Comparison of ENCODE assay signal across 20 cellular contexts in the genomic region with DNA sequence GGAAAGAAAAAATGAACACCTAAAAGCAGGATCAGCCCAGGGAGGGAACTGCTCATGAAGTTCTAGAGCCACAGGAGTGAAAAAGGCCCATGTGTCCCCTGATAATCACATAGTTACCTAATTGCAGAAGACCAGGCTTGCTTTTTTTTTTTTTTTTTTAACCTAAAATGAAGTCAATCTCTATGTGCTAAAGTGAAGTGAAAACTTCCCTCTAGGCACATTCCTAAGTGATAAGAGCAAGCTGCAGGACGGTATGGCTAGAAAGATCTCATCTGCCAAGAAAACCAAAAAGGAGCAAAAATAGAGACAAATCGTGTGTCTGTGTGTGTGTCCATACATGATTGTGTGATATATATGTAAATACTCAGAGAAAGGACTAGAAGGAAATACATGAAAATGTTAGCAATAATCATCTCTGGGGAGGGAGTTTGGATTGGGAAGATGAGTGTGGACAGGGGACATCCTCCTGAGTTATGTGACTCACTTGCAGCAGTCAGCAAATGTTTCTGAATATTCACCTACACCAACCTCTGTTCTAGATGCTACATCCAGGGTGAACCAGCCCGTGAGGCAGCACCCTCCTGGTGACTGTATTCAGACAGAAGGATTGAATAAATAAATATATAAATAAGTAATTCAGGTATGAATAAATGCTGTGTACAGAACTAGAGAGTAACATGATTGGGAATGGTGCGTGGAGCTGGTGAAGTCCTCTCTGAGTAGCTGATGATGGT.
DNase-seq lines count a peak whose midpoint lies in the region; ATAC-seq and TF ChIP-seq lines count a peak whose summit lies in the region.
"Had no signal": no experiment of that assay in that cellular context is flagged by ENCODE, and none has a peak within 500 bp of the region (broad histone marks: within the 10 kb centered on the region; RNA-seq: fewer than 3 reads in every experiment).

No MANE protein-coding gene starts in this region.

- H3K9me3 Mint-ChIP-seq in progenitor cell of endocrine pancreas (ENCODE audit: low read depth): no peaks in the 10 kb centered on the region

- no peak overlapping the region for H3K18ac ChIP-seq in mesendoderm (ENCODE audit: low read length)

- peak overlapping the region; percentile 67 for H3K56ac ChIP-seq in mesendoderm (ENCODE audit: low read length)

- no peaks in the 10 kb centered on the region for H3K36me3 ChIP-seq in mesendoderm (ENCODE audit: control insufficient read depth, insufficient read depth, low read length)
- H3K36me3 ChIP-seq: BLaER1 treated with 17β-estradiol and CSF1 and Interleukin-3, amounts not matched to agents 10 nM and 100 nM had no signal

- H3K27me3 ChIP-seq in dorsolateral prefrontal cortex (no peaks in the 10 kb centered on the region), foreskin keratinocyte (no peaks in the 10 kb centered on the region), mesendoderm (ENCODE audit: insufficient read depth, low read length, poor library complexity) (no peaks in the 10 kb centered on the region)
- H3K27me3 ChIP-seq: BLaER1 treated with 17β-estradiol and CSF1 and Interleukin-3, amounts not matched to agents 10 nM and 100 nM had no signal

- H3K27ac Mint-ChIP-seq in progenitor cell of endocrine pancreas: no peak overlapping the region
- H3K27ac Mint-ChIP-seq: B cell; CD4-positive, alpha-beta T cell; CD8-positive, alpha-beta T cell had no signal

- H3K4me1 ChIP-seq in foreskin keratinocyte: no peaks in the 10 kb centered on the region
- no peaks in the 10 kb centered on the region for H3K4me1 ChIP-seq in mesendoderm (ENCODE audit: control insufficient read depth, low read depth, low read length)
- H3K4me1 ChIP-seq: A549; BLaER1 treated with 17β-estradiol and CSF1 and Interleukin-3, amounts not matched to agents 10 nM and 100 nM; Caco-2 had no signal

- H2BK120ac ChIP-seq in mesendoderm (ENCODE audit: low read depth, low read length): no peak overlapping the region

- no peak overlapping the region for H2BK15ac ChIP-seq in mesendoderm (replicated peaks; ENCODE audit: low read depth)

- H3K27me3 Mint-ChIP-seq in progenitor cell of endocrine pancreas: peaks cover 14% of the 10 kb centered on the region
- H3K27me3 Mint-ChIP-seq: B cell; CD4-positive, alpha-beta T cell had no signal

- H3K4me2 ChIP-seq in mesendoderm (ENCODE audit: low read length): no peak overlapping the region
- H3K4me2 ChIP-seq: A549; BLaER1 treated with 17β-estradiol and CSF1 and Interleukin-3, amounts not matched to agents 10 nM and 100 nM had no signal

- WGBS in mesendoderm (ENCODE audit: extremely low coverage, insufficient coverage, low lambda C conversion rate): no CpG with 5 or more reads among the region's 4 CpGs

- intact Hi-C loops in dorsolateral prefrontal cortex (cut with DNase I): no loop called here

- no peak overlapping the region for H3K4me3 Mint-ChIP-seq in progenitor cell of endocrine pancreas (ENCODE audit: low read depth)
- H3K4me3 Mint-ChIP-seq: B cell; CD4-positive, alpha-beta T cell; CD8-positive, alpha-beta T cell had no signal

- peak; percentile 66 for ATAC-seq in foreskin keratinocyte
- no peak for ATAC-seq in GM18873 (IDR thresholded peaks at IDR 0.05; ENCODE audit: low FRiP score, unreplicated experiment)
- no peak for ATAC-seq in GM19455 (IDR thresholded peaks at IDR 0.05; ENCODE audit: unreplicated experiment)
- ATAC-seq: A549; CD8-positive, alpha-beta T cell had no signal

- H3K23ac ChIP-seq in mesendoderm (ENCODE audit: low read length): no peak overlapping the region

- no peak overlapping the region for H3K4ac ChIP-seq in mesendoderm (ENCODE audit: low read depth, low read length)

- H3K4me1 Mint-ChIP-seq in progenitor cell of endocrine pancreas (ENCODE audit: low read depth): no peaks in the 10 kb centered on the region
- H3K4me1 Mint-ChIP-seq: B cell had no signal

- H2AK5ac ChIP-seq in mesendoderm (ENCODE audit: low read length): no peak overlapping the region

- H3K27ac ChIP-seq in dorsolateral prefrontal cortex (peak overlapping the region in 42 of 59 donors; percentile 1 to 87 (median 70)), foreskin keratinocyte (no peak overlapping the region), mesendoderm (ENCODE audit: low read depth, low read length) (no peak overlapping the region)
- H3K27ac ChIP-seq: 22Rv1; A549; BLaER1 treated with 17β-estradiol and CSF1 and Interleukin-3, amounts not matched to agents 10 nM and 100 nM; C4-2B had no signal

- H3K36me3 Mint-ChIP-seq in progenitor cell of endocrine pancreas (ENCODE audit: insufficient read depth): no peaks in the 10 kb centered on the region
- H3K36me3 Mint-ChIP-seq: CD8-positive, alpha-beta T cell had no signal

- no peak overlapping the region for H4K8ac ChIP-seq in mesendoderm (ENCODE audit: low read depth, low read length)

- no peaks in the 10 kb centered on the region for H3K79me1 ChIP-seq in mesendoderm (ENCODE audit: low read length)

- no peak for TF ChIP-seq CTCF in dorsolateral prefrontal cortex (IDR thresholded peaks at IDR 0.05 in 54 of 56, conservative IDR thresholded peaks at IDR 0.05 in 2 of 56; ENCODE audit: low read depth in 1 of 56, partially characterized antibody in 56 of 56)
- TF ChIP-seq CTCF in foreskin keratinocyte (conservative IDR thresholded peaks at IDR 0.05): no peak
- no peak for TF ChIP-seq CTCF in progenitor cell of endocrine pancreas (IDR thresholded peaks at IDR 0.05; ENCODE audit: unreplicated experiment)

- DNase-seq in M059J (ENCODE audit: low read depth) (peak; percentile 13), dorsolateral prefrontal cortex (no peak), foreskin keratinocyte (peak in 1 of 2 donors; percentile 4), mesendoderm (peak; percentile 51), progenitor cell of endocrine pancreas (ENCODE audit: low spot score, unreplicated experiment) (no peak)
- DNase-seq in effector CD8-positive, alpha-beta T cell (lab: John Stamatoyannopoulos, UW): no peak
- DNase-seq: AML-193; Caco-2; Calu3; CD4-positive, alpha-beta T cell; CD8-positive, alpha-beta T cell; DMS79 treated with DMSO at 0.1 percent for 48 hours; GF-D8 had no signal

- peak overlapping the region; percentile 66 for H2BK5ac ChIP-seq in mesendoderm (ENCODE audit: low read length)

- no peaks in the 10 kb centered on the region for H3K79me2 ChIP-seq in mesendoderm (ENCODE audit: control insufficient read depth, insufficient read depth, low read length)

- H3K9ac ChIP-seq in mesendoderm (ENCODE audit: low read length): no peak overlapping the region
- H3K9ac ChIP-seq: BLaER1 treated with 17β-estradiol and CSF1 and Interleukin-3, amounts not matched to agents 10 nM and 100 nM had no signal

- H3K4me3 ChIP-seq in dorsolateral prefrontal cortex (no peak overlapping the region), mesendoderm (ENCODE audit: low read length) (no peak overlapping the region)
- H3K4me3 ChIP-seq: A549; BLaER1 treated with 17β-estradiol and CSF1 and Interleukin-3, amounts not matched to agents 10 nM and 100 nM had no signal

- no peak overlapping the region for H4K5ac ChIP-seq in mesendoderm (ENCODE audit: low read length)

Comparison
In these comparisons a context has a peak if more than half of its experiments do, and no peak if none do; other contexts are left out.
1. DNase-seq: peak in M059J (single experiment) and mesendoderm (single experiment); none in dorsolateral prefrontal cortex (0 of 10), effector CD8-positive, alpha-beta T cell (single experiment) and progenitor cell of endocrine pancreas (single experiment).
2. H3K27ac ChIP-seq: peak in dorsolateral prefrontal cortex (42 of 59); none in foreskin keratinocyte (single experiment) and mesendoderm (single experiment).